21 cellular contexts compared by ENCODE assay signal in the genomic region with DNA sequence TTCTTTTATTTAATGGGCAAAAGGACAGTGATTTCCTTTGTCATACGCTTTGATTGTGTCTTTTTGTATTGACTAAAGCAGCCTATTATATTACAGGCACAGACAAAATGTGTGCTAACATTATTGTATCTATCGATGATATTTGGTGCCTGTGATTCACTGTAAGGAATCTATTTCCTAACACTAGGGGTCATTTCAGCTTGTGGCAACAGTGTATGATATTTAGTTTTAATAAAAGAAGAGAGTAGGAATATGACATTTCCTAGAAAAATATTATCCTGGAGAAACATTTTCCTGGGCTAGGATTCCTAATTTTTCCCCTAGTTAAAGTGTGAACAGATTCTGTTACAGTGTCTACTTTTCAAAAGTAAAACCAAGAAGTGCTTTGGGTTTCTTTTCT.
"Had no signal": no experiment of that assay in that cellular context is flagged by ENCODE, and none has a peak within 500 bp of the region (broad histone marks: within the 10 kb centered on the region; RNA-seq: fewer than 3 reads in every experiment).

No MANE protein-coding gene starts in this region.

- H3K27me3 ChIP-seq: gastrocnemius medialis, tibial nerve had no signal

- H3K4me1 ChIP-seq: breast epithelium, gastrocnemius medialis, heart right ventricle, lower lobe of right lung, prostate gland, uterus had no signal

- H3K36me3 ChIP-seq: breast epithelium, gastrocnemius medialis, heart right ventricle, lower lobe of right lung, prostate gland, tibial nerve, uterus had no signal

- H3K27ac ChIP-seq: breast epithelium, epithelial cell of prostate, gastrocnemius medialis, heart right ventricle, lower lobe of right lung, prostate gland, tibial nerve, uterus had no signal

- H3K9me3 ChIP-seq: breast epithelium, gastrocnemius medialis, heart right ventricle, lower lobe of right lung, prostate gland, tibial nerve, uterus had no signal

- ATAC-seq: gastrocnemius medialis, heart right ventricle, left colon, lower lobe of right lung, right cardiac atrium had no signal

- DNase-seq: activated CD4-positive, alpha-beta T cell treated with anti-CD3 and anti-CD28 coated beads, Interleukin-2, amount 50 U/mL, for 1 hour; activated CD8-positive, alpha-beta memory T cell treated with anti-CD3 and anti-CD28 coated beads for 24 hours; activated naive CD4-positive, alpha-beta T cell; activated naive CD8-positive, alpha-beta T cell treated with anti-CD3 and anti-CD28 coated beads, Interleukin-2, amount 10 ng/mL, durations not matched to agents 7 days and 5 days; aorta; dermis blood vessel endothelial cell; gastrocnemius medialis; heart right ventricle; left colon; lower lobe of right lung; nephron progenitor cell; right cardiac atrium; small intestine; stimulated activated CD4-positive, alpha-beta T cell treated with anti-CD3 and anti-CD28 coated beads, Interleukin-4, amount 100 ng/mL, for 24 hours; stimulated activated naive CD4-positive, alpha-beta T cell treated with Interleukin-2 at 50 U/mL for 16 hours; substantia nigra; uterus had no signal

- H3K4me3 ChIP-seq: breast epithelium, gastrocnemius medialis, heart right ventricle, lower lobe of right lung, prostate gland, tibial nerve, uterus had no signal
